Comparison of ENCODE assay signal across 1 cellular context in genomic region chr5:139666551-139666950, GRCh38.
TF ChIP-seq lines count a peak whose summit lies in the region.

No MANE protein-coding gene starts in this region.

TF ChIP-seq in H1, 55 proteins besides CTCF, POLR2A, EP300 and RAD21:
- no peak for TF ChIP-seq TAF1 (IDR thresholded peaks at IDR 0.05; ENCODE audit: low read depth, low read length)
- TF ChIP-seq SP4 (IDR thresholded peaks at IDR 0.05; ENCODE audit: low read length): no peak
- no peak for TF ChIP-seq FOSL1 (IDR thresholded peaks at IDR 0.05; ENCODE audit: insufficient read depth, low read depth, low read length)
- no peak for TF ChIP-seq KDM1A (IDR thresholded peaks at IDR 0.05; ENCODE audit: borderline replicate concordance, low read length)
- TF ChIP-seq TEAD4 (IDR thresholded peaks at IDR 0.05; ENCODE audit: low read depth, low read length): no peak
- TF ChIP-seq NANOG (IDR thresholded peaks at IDR 0.05; ENCODE audit: insufficient read depth, low read depth, low read length, poor library complexity, severe bottlenecking): no peak
- no peak for TF ChIP-seq MAX (IDR thresholded peaks at IDR 0.05)
- TF ChIP-seq TAF7 (optimal IDR thresholded peaks at IDR 0.05; ENCODE audit: borderline replicate concordance, low read depth, low read length): no peak
- TF ChIP-seq NRF1 (IDR thresholded peaks at IDR 0.05; ENCODE audit: low read depth, low read length): no peak
- TF ChIP-seq SUZ12 (IDR thresholded peaks at IDR 0.05; ENCODE audit: low read length): no peak
- TF ChIP-seq ZNF274 (IDR thresholded peaks at IDR 0.05; ENCODE audit: borderline replicate concordance, extremely low read depth, low read length): no peak
- TF ChIP-seq RNF2 (IDR thresholded peaks at IDR 0.05; ENCODE audit: borderline replicate concordance, low read depth, low read length, missing control alignments, poor library complexity, severe bottlenecking): no peak
- TF ChIP-seq HDAC6 (IDR thresholded peaks at IDR 0.05; ENCODE audit: low read depth, low read length): no peak
- TF ChIP-seq CREB1 (IDR thresholded peaks at IDR 0.05): no peak
- TF ChIP-seq TBP (IDR thresholded peaks at IDR 0.05; ENCODE audit: low read depth, low read length): no peak
- TF ChIP-seq CHD2 (IDR thresholded peaks at IDR 0.05; ENCODE audit: low read length): no peak
